Comparison of ENCODE assay signal across 9 cellular contexts in genomic region chr19:19110410-19111137, GRCh38. TPM values are rescaled to one million over a fixed set of nuclear protein-coding genes. Genes with fewer than 3 reads are reported as not detected.
DNase-seq lines count a peak whose midpoint lies in the region; ATAC-seq, FAIRE-seq and TF ChIP-seq lines count a peak whose summit lies in the region.
"Had no signal": no experiment of that assay in that cellular context is flagged by ENCODE, and none has a peak within 500 bp of the region (broad histone marks: within the 10 kb centered on the region; RNA-seq: fewer than 3 reads in every experiment).

No MANE protein-coding gene starts in this region.

- intact Hi-C loops in mucosa of descending colon (cut with DNase I, micrococcal nuclease): loop anchor here in 1 of 2 donors (10.0 kb wide), 1 partner anchor 56 kb away; no protein-coding TSS in a partner anchor
- intact Hi-C loops in activated T-helper 1 cell treated with anti-CD3 and anti-CD28 coated beads, Interleukin-12 subunit alpha, Interleukin-12 subunit beta, Interleukin-2, Interleukin-4 antibody, amounts not matched to agents 30 ng/mL and 10 ng/mL and 1 ng/mL, durations not matched to agents 14 hours and 24 hours and 36 hours (cut with micrococcal nuclease): no loop called here

- no peak overlapping the region for H3K27ac ChIP-seq in coronary artery

- H3K27ac Mint-ChIP-seq in HFFc6: no peak overlapping the region
- no peak overlapping the region for H3K27ac Mint-ChIP-seq in stimulated activated memory B cell treated with anti-CD40 and anti-IgM and Interleukin-4, amounts not matched to agents 10 μg/mL and 1 μg/mL and 100 μg/mL, for 72 hours
- no peak overlapping the region for H3K27ac Mint-ChIP-seq in activated T-helper 1 cell treated with anti-CD3 and anti-CD28 coated beads, Interleukin-12 subunit alpha, Interleukin-12 subunit beta, Interleukin-2, Interleukin-4 antibody, amounts not matched to agents 30 ng/mL and 10 ng/mL and 1 ng/mL, durations not matched to agents 14 hours and 24 hours and 36 hours

- no peaks in the 10 kb centered on the region for H3K9me3 Mint-ChIP-seq in HFFc6
- H3K9me3 Mint-ChIP-seq in stimulated activated memory B cell treated with anti-CD40 and anti-IgM and Interleukin-4, amounts not matched to agents 10 μg/mL and 1 μg/mL and 100 μg/mL, for 72 hours: no peaks in the 10 kb centered on the region
- H3K9me3 Mint-ChIP-seq in activated T-helper 1 cell treated with anti-CD3 and anti-CD28 coated beads, Interleukin-12 subunit alpha, Interleukin-12 subunit beta, Interleukin-2, Interleukin-4 antibody, amounts not matched to agents 30 ng/mL and 10 ng/mL and 1 ng/mL, durations not matched to agents 14 hours and 24 hours and 36 hours: no peaks in the 10 kb centered on the region

- no peaks in the 10 kb centered on the region; the same call in none of the 2 replicates for H3K27me3 Mint-ChIP-seq in HFFc6 (ENCODE audit: insufficient read depth)
- no peaks in the 10 kb centered on the region for H3K27me3 Mint-ChIP-seq in stimulated activated memory B cell treated with anti-CD40 and anti-IgM and Interleukin-4, amounts not matched to agents 10 μg/mL and 1 μg/mL and 100 μg/mL, for 72 hours
- no peaks in the 10 kb centered on the region for H3K27me3 Mint-ChIP-seq in activated T-helper 1 cell treated with anti-CD3 and anti-CD28 coated beads, Interleukin-12 subunit alpha, Interleukin-12 subunit beta, Interleukin-2, Interleukin-4 antibody, amounts not matched to agents 30 ng/mL and 10 ng/mL and 1 ng/mL, durations not matched to agents 14 hours and 24 hours and 36 hours (ENCODE audit: insufficient read depth)

- peak overlapping the region; percentile 4; the same call in 1 of the 2 replicates for H3K4me3 ChIP-seq in BE2C (ENCODE audit: low read depth, low read length)
- no peak overlapping the region for H3K4me3 ChIP-seq in coronary artery
- H3K4me3 ChIP-seq in mucosa of descending colon: no peak overlapping the region

- H3K36me3 ChIP-seq in BE2C: no peaks in the 10 kb centered on the region; the same call in 1 of the 2 replicates
- H3K36me3 ChIP-seq in mucosa of descending colon (ENCODE audit: low read depth): no peaks in the 10 kb centered on the region

- ATAC-seq in mucosa of descending colon: peak; percentile 55
- ATAC-seq in stimulated activated memory B cell treated with anti-CD40 and anti-IgM and Interleukin-4, amounts not matched to agents 10 μg/mL and 1 μg/mL and 100 μg/mL, for 72 hours: no peak
- ATAC-seq in GM18867 (IDR thresholded peaks at IDR 0.05; ENCODE audit: unreplicated experiment): no peak

- H3K9me3 ChIP-seq in BE2C (no peaks in the 10 kb centered on the region), mucosa of descending colon (no peaks in the 10 kb centered on the region)

- H3K36me3 Mint-ChIP-seq in HFFc6 (ENCODE audit: low read depth): no peaks in the 10 kb centered on the region
- H3K36me3 Mint-ChIP-seq in stimulated activated memory B cell treated with anti-CD40 and anti-IgM and Interleukin-4, amounts not matched to agents 10 μg/mL and 1 μg/mL and 100 μg/mL, for 72 hours: peaks cover 23% of the 10 kb centered on the region
- H3K36me3 Mint-ChIP-seq in activated T-helper 1 cell treated with anti-CD3 and anti-CD28 coated beads, Interleukin-12 subunit alpha, Interleukin-12 subunit beta, Interleukin-2, Interleukin-4 antibody, amounts not matched to agents 30 ng/mL and 10 ng/mL and 1 ng/mL, durations not matched to agents 14 hours and 24 hours and 36 hours (ENCODE audit: low read depth): no peaks in the 10 kb centered on the region

- H3K4me1 ChIP-seq in BE2C (peaks cover 6% of the 10 kb centered on the region; the same call in 1 of the 2 replicates), mucosa of descending colon (ENCODE audit: low read depth) (peaks cover 4% of the 10 kb centered on the region)

- peak; percentile 55 for TF ChIP-seq CTCF in BE2C (IDR thresholded peaks at IDR 0.05; ENCODE audit: low read depth, low read length)
- peak; percentile 45; the same call in 1 of the 2 replicates for TF ChIP-seq CTCF in HFFc6 (IDR thresholded peaks at IDR 0.05)
- TF ChIP-seq CTCF in coronary artery (IDR thresholded peaks at IDR 0.05): no peak
- no peak for TF ChIP-seq CTCF in mucosa of descending colon (IDR thresholded peaks at IDR 0.05)

- no peak overlapping the region for H3K4me3 Mint-ChIP-seq in HFFc6
- H3K4me3 Mint-ChIP-seq in stimulated activated memory B cell treated with anti-CD40 and anti-IgM and Interleukin-4, amounts not matched to agents 10 μg/mL and 1 μg/mL and 100 μg/mL, for 72 hours: no peak overlapping the region
- no peak overlapping the region for H3K4me3 Mint-ChIP-seq in activated T-helper 1 cell treated with anti-CD3 and anti-CD28 coated beads, Interleukin-12 subunit alpha, Interleukin-12 subunit beta, Interleukin-2, Interleukin-4 antibody, amounts not matched to agents 30 ng/mL and 10 ng/mL and 1 ng/mL, durations not matched to agents 14 hours and 24 hours and 36 hours

- H3K4me1 Mint-ChIP-seq in HFFc6 (ENCODE audit: low read depth): peaks cover 26% of the 10 kb centered on the region
- H3K4me1 Mint-ChIP-seq in stimulated activated memory B cell treated with anti-CD40 and anti-IgM and Interleukin-4, amounts not matched to agents 10 μg/mL and 1 μg/mL and 100 μg/mL, for 72 hours: peaks cover 42% of the 10 kb centered on the region
- H3K4me1 Mint-ChIP-seq in activated T-helper 1 cell treated with anti-CD3 and anti-CD28 coated beads, Interleukin-12 subunit alpha, Interleukin-12 subunit beta, Interleukin-2, Interleukin-4 antibody, amounts not matched to agents 30 ng/mL and 10 ng/mL and 1 ng/mL, durations not matched to agents 14 hours and 24 hours and 36 hours (ENCODE audit: low read depth): no peaks in the 10 kb centered on the region

- DNase-seq in BE2C: peak; percentile 72
- DNase-seq in HFFc6: no peak
- peak; percentile 69 for DNase-seq in coronary artery (ENCODE audit: low spot score)
- DNase-seq in mucosa of descending colon: peak in 1 of 3 donors; percentile 15
- DNase-seq in activated T-helper 1 cell treated with anti-CD3 and anti-CD28 coated beads, Interleukin-12 subunit alpha, Interleukin-12 subunit beta, Interleukin-2, Interleukin-4 antibody, amounts not matched to agents 30 ng/mL and 10 ng/mL and 1 ng/mL, durations not matched to agents 14 hours and 24 hours and 36 hours (ENCODE audit: low spot score): no peak
- no peak for DNase-seq in RCC 7860 (ENCODE audit: low spot score)
- DNase-seq: aorta had no signal

- peaks cover 6% of the 10 kb centered on the region; the same call in 1 of the 2 replicates for H3K27me3 ChIP-seq in BE2C

- no peak for FAIRE-seq in RCC 7860 (lab: Jason Lieb, UNC)

RNA-seq across cellular contexts. Expression of gene TMEM161A, which starts 27.7 kb away (rescaled TPM):
- 107 TPM for polyA plus RNA-seq in BE2C (2012; ENCODE audit: insufficient read depth, insufficient read length, low read depth)
- total RNA-seq in HFFc6 (2021; fragmentation: NEBNext Ultra II Directional; extraction: Animal tissue kit (Norgen Biotek cat#: 25700)): 10 to 100 TPM; 20.5 to 27.9 (median 25.4) TPM
- 10 to 100 TPM; 14.7 to 23.4 (median 17.6) TPM for total RNA-seq in mucosa of descending colon
- 46.0 and 48.9 TPM in 2 replicates for total RNA-seq in activated T-helper 1 cell treated with anti-CD3 and anti-CD28 coated beads, Interleukin-12 subunit alpha, Interleukin-12 subunit beta, Interleukin-2, Interleukin-4 antibody, amounts not matched to agents 30 ng/mL and 10 ng/mL and 1 ng/mL, durations not matched to agents 14 hours and 24 hours and 36 hours

RNA-seq across cellular contexts. Expression of gene SLC25A42, which starts 46.8 kb away (rescaled TPM):
- polyA plus RNA-seq in BE2C (2012; ENCODE audit: insufficient read depth, insufficient read length, low read depth): 6.4 TPM
- total RNA-seq in HFFc6 (2021; fragmentation: NEBNext Ultra II Directional; extraction: Animal tissue kit (Norgen Biotek cat#: 25700)): 10 to 100 TPM in 3 of 6 experiments, 1 to 10 TPM in 3; 8.7 to 11.7 (median 9.9) TPM
- 10 to 100 TPM in 1 of 3 donors, 1 to 10 TPM in 2; 9.4 to 11.7 (median 9.8) TPM for total RNA-seq in mucosa of descending colon
- total RNA-seq in activated T-helper 1 cell treated with anti-CD3 and anti-CD28 coated beads, Interleukin-12 subunit alpha, Interleukin-12 subunit beta, Interleukin-2, Interleukin-4 antibody, amounts not matched to agents 30 ng/mL and 10 ng/mL and 1 ng/mL, durations not matched to agents 14 hours and 24 hours and 36 hours: 7.8 and 10.8 TPM in 2 replicates

RNA-seq across cellular contexts. Expression of gene MEF2B, which starts 59.5 kb away (rescaled TPM):
- polyA plus RNA-seq in BE2C (2012; ENCODE audit: insufficient read depth, insufficient read length, low read depth): not detected
- total RNA-seq in HFFc6 (2021; fragmentation: NEBNext Ultra II Directional; extraction: Animal tissue kit (Norgen Biotek cat#: 25700)): 1 to 10 TPM in 3 of 6 experiments, under 1 TPM in 3; 0.20 to 1.9 (median 0.82) TPM
- 1 to 10 TPM; 1.5 to 3.0 (median 2.5) TPM for total RNA-seq in mucosa of descending colon
- total RNA-seq in activated T-helper 1 cell treated with anti-CD3 and anti-CD28 coated beads, Interleukin-12 subunit alpha, Interleukin-12 subunit beta, Interleukin-2, Interleukin-4 antibody, amounts not matched to agents 30 ng/mL and 10 ng/mL and 1 ng/mL, durations not matched to agents 14 hours and 24 hours and 36 hours: 1.7 and 2.2 TPM in 2 replicates

Comparison
In these comparisons a context has a peak if more than half of its experiments do, and no peak if none do; other contexts are left out.
1. DNase-seq: peak in BE2C (single experiment) and coronary artery (single experiment); none in HFFc6 (single experiment), activated T-helper 1 cell treated with anti-CD3 and anti-CD28 coated beads, Interleukin-12 subunit alpha, Interleukin-12 subunit beta, Interleukin-2, Interleukin-4 antibody, amounts not matched to agents 30 ng/mL and 10 ng/mL and 1 ng/mL, durations not matched to agents 14 hours and 24 hours and 36 hours (single experiment) and RCC 7860 (single experiment).
2. CTCF ChIP-seq: peak in BE2C (single experiment) and HFFc6 (single experiment); none in coronary artery (single experiment) and mucosa of descending colon (single experiment).